Comparison of ENCODE assay signal across 15 cellular contexts in genomic region chr2:467543-467891, GRCh38.
DNase-seq lines count a peak whose midpoint lies in the region; ATAC-seq and TF ChIP-seq lines count a peak whose summit lies in the region.
"Had no signal": no experiment of that assay in that cellular context is flagged by ENCODE, and none has a peak within 500 bp of the region (broad histone marks: within the 10 kb centered on the region; RNA-seq: fewer than 3 reads in every experiment).

No MANE protein-coding gene starts in this region.

- H3K4me3 Mint-ChIP-seq in T-helper 17 cell (peak overlapping the region; percentile 53), progenitor cell of endocrine pancreas (ENCODE audit: low read depth) (peak overlapping the region; percentile 60)

- no peak overlapping the region for H3K27ac Mint-ChIP-seq in T-helper 17 cell
- no peak overlapping the region for H3K27ac Mint-ChIP-seq in progenitor cell of endocrine pancreas

- H3K36me3 Mint-ChIP-seq in T-helper 17 cell (ENCODE audit: low read depth) (peaks cover 3% of the 10 kb centered on the region), progenitor cell of endocrine pancreas (ENCODE audit: insufficient read depth) (no peaks in the 10 kb centered on the region)

- H3K9ac ChIP-seq in HUES48 (ENCODE audit: low read depth, low read length) (peak overlapping the region; percentile 40; the same call in 1 of the 2 replicates), iPS-15b (ENCODE audit: low read depth, low read length) (peak overlapping the region; percentile 65)

- no peak overlapping the region for H3K27ac ChIP-seq in HUES48 (ENCODE audit: low read depth, low read length)
- no peak overlapping the region for H3K27ac ChIP-seq in uterus
- H3K27ac ChIP-seq: gastrocnemius medialis, prostate gland had no signal

- ATAC-seq in T-helper 17 cell (no peak), Right ventricle myocardium inferior (no peak), HG02981 (IDR thresholded peaks at IDR 0.05; ENCODE audit: unreplicated experiment) (no peak)
- ATAC-seq: gastrocnemius medialis, HCT116 had no signal

- intact Hi-C loops in Right ventricle myocardium inferior (cut with DNase I) (no loop called here), uterus (cut with DNase I; ENCODE audit: low total_unique reads) (no loop called here)

- H3K9me3 Mint-ChIP-seq in progenitor cell of endocrine pancreas (ENCODE audit: low read depth) = no peaks in the 10 kb centered on the region

- TF ChIP-seq CTCF in progenitor cell of endocrine pancreas (IDR thresholded peaks at IDR 0.05; ENCODE audit: unreplicated experiment) = no peak
- TF ChIP-seq CTCF in uterus (IDR thresholded peaks at IDR 0.05) = no peak

- H3K4me1 ChIP-seq in HUES48 (ENCODE audit: control insufficient read depth, insufficient read depth, low read length) (0 out of 2 replicates have a peak, but pooled peaks cover 5% of the 10 kb centered on the region), iPS-15b (ENCODE audit: control insufficient read depth, insufficient read depth, low read length) (no peaks in the 10 kb centered on the region), uterus (no peaks in the 10 kb centered on the region)
- H3K4me1 ChIP-seq: gastrocnemius medialis had no signal

- no peaks in the 10 kb centered on the region for H3K9me3 ChIP-seq in HUES48 (ENCODE audit: control insufficient read depth, insufficient read depth, low read length)
- H3K9me3 ChIP-seq in T-helper 17 cell (ENCODE audit: control insufficient read depth, low read length, poor library complexity, severe bottlenecking) = no peaks in the 10 kb centered on the region
- H3K9me3 ChIP-seq in iPS-15b (ENCODE audit: control insufficient read depth, insufficient read depth, low read length) = no peaks in the 10 kb centered on the region
- H3K9me3 ChIP-seq in uterus = no peaks in the 10 kb centered on the region
- H3K9me3 ChIP-seq: gastrocnemius medialis, prostate gland had no signal

- H3K27me3 ChIP-seq in HUES48 (ENCODE audit: control insufficient read depth, insufficient read depth, low read length) = peaks cover 37% of the 10 kb centered on the region
- H3K27me3 ChIP-seq in iPS-15b (ENCODE audit: control insufficient read depth, insufficient read depth, low read length) = peaks cover 31% of the 10 kb centered on the region
- H3K27me3 ChIP-seq in uterus = peaks cover 4 to 7% of the 10 kb centered on the region in 2 donors

- H3K27me3 Mint-ChIP-seq in T-helper 17 cell (peaks cover 62% of the 10 kb centered on the region), progenitor cell of endocrine pancreas (peaks cover 33% of the 10 kb centered on the region)

- DNase-seq in T-helper 17 cell = no peak
- no peak for DNase-seq in progenitor cell of endocrine pancreas (ENCODE audit: low spot score, unreplicated experiment)
- no peak for DNase-seq in Right ventricle myocardium inferior (ENCODE audit: missing footprints)
- DNase-seq in amygdala (lab: John Stamatoyannopoulos, UW) = no peak
- no peak for DNase-seq in uterus
- DNase-seq: activated CD4-positive, alpha-beta T cell treated with anti-CD3 and anti-CD28 coated beads, Interleukin-2, amount 50 U/mL, for 1 hour; amniotic stem cell; gastrocnemius medialis; NCI-H1092 treated with DMSO at 0.1 percent for 48 hours; SHP77 had no signal

- TF ChIP-seq POLR2A in uterus (IDR thresholded peaks at IDR 0.05) = no peak

- H3K36me3 ChIP-seq in HUES48 (ENCODE audit: control insufficient read depth, insufficient read depth, low read length) = no peaks in the 10 kb centered on the region
- no peaks in the 10 kb centered on the region for H3K36me3 ChIP-seq in iPS-15b (ENCODE audit: control insufficient read depth, insufficient read depth, low read length)
- no peaks in the 10 kb centered on the region for H3K36me3 ChIP-seq in uterus
- H3K36me3 ChIP-seq: gastrocnemius medialis, prostate gland had no signal

- H3K4me3 ChIP-seq in HUES48 (ENCODE audit: low read depth, low read length) (peak overlapping the region; percentile 67), iPS-15b (ENCODE audit: low read depth, low read length) (peak overlapping the region; percentile 59), uterus (no peak overlapping the region)
- H3K4me3 ChIP-seq: gastrocnemius medialis, prostate gland had no signal

- H3K4me1 Mint-ChIP-seq in T-helper 17 cell = peaks cover 5% of the 10 kb centered on the region
- H3K4me1 Mint-ChIP-seq in progenitor cell of endocrine pancreas (ENCODE audit: low read depth) = no peaks in the 10 kb centered on the region

Comparison
In these comparisons a context has a peak if more than half of its experiments do, and no peak if none do; other contexts are left out.
1. H3K4me3 ChIP-seq: peak in HUES48 (single experiment) and iPS-15b (single experiment); none in uterus (0 of 2).